ENCODE assay signal across 11 cellular contexts in the genomic region with DNA sequence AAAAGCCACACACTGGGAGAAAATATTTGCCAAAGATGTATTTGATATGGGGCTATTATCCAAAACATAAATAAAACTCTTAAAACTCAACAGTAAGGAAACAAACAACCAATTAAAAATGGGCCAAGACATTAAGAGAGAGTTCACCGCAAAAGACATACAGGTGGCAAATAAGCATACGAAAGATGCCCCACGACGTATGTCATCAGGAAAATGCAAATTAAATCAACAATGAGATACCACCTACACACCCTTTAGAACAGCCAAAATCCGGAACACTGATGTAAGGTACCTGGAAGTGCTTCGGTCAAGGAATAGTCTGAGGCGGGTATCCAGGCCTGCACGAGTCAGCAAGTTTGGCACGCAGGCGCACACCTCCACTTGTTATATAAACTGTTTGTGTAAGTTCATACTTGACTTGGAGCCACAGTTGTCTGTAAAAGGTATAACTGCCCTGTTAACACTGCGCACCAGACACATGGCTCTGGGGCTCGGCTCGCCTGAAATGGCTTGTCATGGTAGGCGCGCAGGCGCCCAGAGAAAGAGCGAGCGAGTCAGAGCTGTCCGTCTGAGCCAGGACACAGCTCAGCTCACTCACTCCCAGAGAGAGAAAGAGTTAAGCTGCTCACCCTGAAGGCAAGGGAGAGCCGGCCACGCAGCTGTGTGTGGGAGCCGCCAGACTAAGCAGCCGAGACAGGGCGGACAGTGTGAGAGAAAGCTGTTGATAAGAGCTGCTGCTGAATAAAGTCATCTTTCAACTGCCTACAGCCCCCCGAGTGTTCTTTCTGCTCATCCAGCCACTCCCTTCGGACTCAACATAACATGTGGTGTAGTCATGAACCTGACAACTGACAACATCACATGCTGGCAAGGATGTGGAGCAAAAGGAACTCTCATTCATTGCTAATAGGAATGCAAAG.
DNase-seq lines count a peak whose midpoint lies in the region; ATAC-seq and TF ChIP-seq lines count a peak whose summit lies in the region.
"Had no signal": no experiment of that assay in that cellular context is flagged by ENCODE, and none has a peak within 500 bp of the region (broad histone marks: within the 10 kb centered on the region; RNA-seq: fewer than 3 reads in every experiment).

No MANE protein-coding gene starts in this region.

- no peak overlapping the region for H3K23ac ChIP-seq in mesenchymal stem cell (ENCODE audit: low read length in 2 of 2)

- H4K91ac ChIP-seq in mesenchymal stem cell (ENCODE audit: low read length) = no peak overlapping the region

- H3K4me3 ChIP-seq in dorsolateral prefrontal cortex (peak overlapping the region in 36 of 59 donors; percentile 0 to 54 (median 30)), mesenchymal stem cell (ENCODE audit: insufficient read depth in 1 of 2, low read depth in 1 of 2, low read length in 2 of 2) (peak overlapping the region in 1 of 2 experiments; percentile 57), tibial nerve (peak overlapping the region in 2 of 4 donors; percentile 7 to 35)

- no peak overlapping the region for H3K4ac ChIP-seq in mesenchymal stem cell (ENCODE audit: low read depth in 1 of 2, low read length in 2 of 2)

- H3K4me1 ChIP-seq in mesenchymal stem cell (ENCODE audit: control insufficient read depth, insufficient read depth, low read depth, low read length) = no peaks in the 10 kb centered on the region
- H3K4me1 ChIP-seq in tibial nerve = no peaks in the 10 kb centered on the region

- no peak overlapping the region for H2AK5ac ChIP-seq in mesenchymal stem cell (ENCODE audit: low read length, severe bottlenecking)

- H2AFZ ChIP-seq in mesenchymal stem cell (ENCODE audit: low read depth, low read length) = no peak overlapping the region

- peak overlapping the region; percentile 79 for H3K9ac ChIP-seq in mesenchymal stem cell (ENCODE audit: low read length)

- H3K4me2 ChIP-seq in mesenchymal stem cell (ENCODE audit: low read length, poor library complexity, severe bottlenecking) = no peak overlapping the region

- H3K14ac ChIP-seq in mesenchymal stem cell (ENCODE audit: low read length in 2 of 2) = no peak overlapping the region

- 86% methylated on average over 26 of the region's 26 CpGs for WGBS in mesenchymal stem cell
- WGBS in tibial nerve, 2 donors = 55 to 60% methylated on average over 23 to 26 of the region's 26 CpGs

- no peaks in the 10 kb centered on the region for H3K36me3 ChIP-seq in mesenchymal stem cell (ENCODE audit: control insufficient read depth in 1 of 2, insufficient read depth in 2 of 2, low read depth in 1 of 2, low read length in 2 of 2)
- H3K36me3 ChIP-seq in tibial nerve = no peaks in the 10 kb centered on the region

- no peaks in the 10 kb centered on the region for H3K79me1 ChIP-seq in mesenchymal stem cell (replicated peaks; ENCODE audit: low read length, poor library complexity, severe bottlenecking)

- peaks cover 0 to 16% (median 0%) of the 10 kb centered on the region in 45 donors for H3K27me3 ChIP-seq in dorsolateral prefrontal cortex
- H3K27me3 ChIP-seq in mesenchymal stem cell (ENCODE audit: control insufficient read depth in 1 of 2, insufficient read depth in 1 of 2, low read length in 2 of 2) = no peaks in the 10 kb centered on the region
- H3K27me3 ChIP-seq in tibial nerve = no peaks in the 10 kb centered on the region

- peak in 1 of 2 donors; percentile 33 for TF ChIP-seq EP300 in tibial nerve (IDR thresholded peaks at IDR 0.05)

- no peak for TF ChIP-seq POLR2A in tibial nerve (IDR thresholded peaks at IDR 0.05)

- H3K18ac ChIP-seq in mesenchymal stem cell (ENCODE audit: low read depth in 1 of 2, low read length in 2 of 2) = no peak overlapping the region

- H2BK5ac ChIP-seq in mesenchymal stem cell (ENCODE audit: low read depth, low read length, poor library complexity, severe bottlenecking) = no peak overlapping the region

- peak overlapping the region in 39 of 59 donors; percentile 7 to 79 (median 49) for H3K27ac ChIP-seq in dorsolateral prefrontal cortex
- no peak overlapping the region for H3K27ac ChIP-seq in mesenchymal stem cell (ENCODE audit: low read length, poor library complexity, severe bottlenecking)
- H3K27ac ChIP-seq in tibial nerve = peak overlapping the region in 3 of 4 donors; percentile 32 to 78 (median 76)

- ATAC-seq in HG03159 (IDR thresholded peaks at IDR 0.05; ENCODE audit: unreplicated experiment) = no peak
- ATAC-seq in activated CD4-positive, CD25-positive, alpha-beta regulatory T cell treated with anti-CD3 and anti-CD28 coated beads, Interleukin-2, amount 50 U/mL, for 24 hours = no peak

- no peak overlapping the region for H2BK120ac ChIP-seq in mesenchymal stem cell (ENCODE audit: low read depth, low read length)

- H3K9me3 ChIP-seq in mesenchymal stem cell (ENCODE audit: control insufficient read depth, low read length) = no peaks in the 10 kb centered on the region
- no peaks in the 10 kb centered on the region for H3K9me3 ChIP-seq in tibial nerve

- intact Hi-C loops in dorsolateral prefrontal cortex (cut with DNase I) = loop anchor here in 1 of 2 donors (10.0 kb wide), 1 partner anchor 201 kb away; no protein-coding TSS in a partner anchor

- no peak for TF ChIP-seq CTCF in dorsolateral prefrontal cortex (IDR thresholded peaks at IDR 0.05 in 54 of 56, conservative IDR thresholded peaks at IDR 0.05 in 2 of 56; ENCODE audit: low read depth in 1 of 56, partially characterized antibody in 56 of 56)
- TF ChIP-seq CTCF in tibial nerve (IDR thresholded peaks at IDR 0.05) = no peak

- H4K8ac ChIP-seq in mesenchymal stem cell (ENCODE audit: low read length) = no peak overlapping the region

- peak; percentile 68 for DNase-seq in NCI-H460 (ENCODE audit: extremely low read depth, low read depth)
- DNase-seq in dorsolateral prefrontal cortex = peak in 9 of 10 donors; percentile 28 to 75 (median 61)
- no peak for DNase-seq in mesenchymal stem cell
- DNase-seq in tibial nerve (ENCODE audit: low spot score in 2 of 2) = peak in 1 of 2 donors; percentile 56
- no peak for DNase-seq in AG20443 (ENCODE audit: low spot score)
- DNase-seq in activated CD4-positive, alpha-beta T cell treated with anti-CD3 and anti-CD28 coated beads, Interleukin-2, amount 50 U/mL, for 1 hour = no peak
- DNase-seq: cerebellar nuclear complex; NCI-H2029 treated with DMSO at 0.1 percent for 48 hours; stimulated activated naive CD4-positive, alpha-beta T cell had no signal

- H2BK15ac ChIP-seq in mesenchymal stem cell (ENCODE audit: low read depth, poor library complexity, severe bottlenecking) = no peak overlapping the region

- no peak overlapping the region for H2BK12ac ChIP-seq in mesenchymal stem cell (ENCODE audit: low read length in 2 of 2)

Comparison
In these comparisons a context has a peak if more than half of its experiments do, and no peak if none do; other contexts are left out.
1. DNase-seq: peak in NCI-H460 (single experiment) and dorsolateral prefrontal cortex (9 of 10); none in mesenchymal stem cell (single experiment), AG20443 (single experiment) and activated CD4-positive, alpha-beta T cell treated with anti-CD3 and anti-CD28 coated beads, Interleukin-2, amount 50 U/mL, for 1 hour (single experiment).